1 cellular context compared by ENCODE assay signal in the genomic region with DNA sequence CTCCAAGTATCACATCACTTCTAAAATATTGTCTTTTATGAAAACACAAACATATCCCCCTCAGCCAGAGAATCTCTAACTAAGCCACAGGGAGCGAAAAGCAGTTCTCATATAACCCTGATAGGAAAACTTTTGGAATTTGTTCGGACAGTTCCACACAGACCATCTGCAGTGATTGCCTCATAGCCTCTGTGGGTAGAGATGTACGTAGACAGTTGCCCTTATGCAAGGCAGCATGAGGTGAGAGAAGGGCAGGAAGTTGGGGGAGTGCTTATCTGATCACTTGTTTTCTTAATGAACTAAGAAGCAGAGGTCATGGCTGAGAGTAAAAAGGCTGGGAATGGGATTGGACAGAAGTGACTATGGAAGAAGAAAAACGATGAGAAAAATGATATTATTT.
TF ChIP-seq lines count a peak whose summit lies in the region.

No MANE protein-coding gene starts in this region.

TF ChIP-seq in HepG2, 621 proteins besides CTCF, POLR2A, EP300 and RAD21 (continued from another document and continues in another):
- TF ChIP-seq, protein P1, sequence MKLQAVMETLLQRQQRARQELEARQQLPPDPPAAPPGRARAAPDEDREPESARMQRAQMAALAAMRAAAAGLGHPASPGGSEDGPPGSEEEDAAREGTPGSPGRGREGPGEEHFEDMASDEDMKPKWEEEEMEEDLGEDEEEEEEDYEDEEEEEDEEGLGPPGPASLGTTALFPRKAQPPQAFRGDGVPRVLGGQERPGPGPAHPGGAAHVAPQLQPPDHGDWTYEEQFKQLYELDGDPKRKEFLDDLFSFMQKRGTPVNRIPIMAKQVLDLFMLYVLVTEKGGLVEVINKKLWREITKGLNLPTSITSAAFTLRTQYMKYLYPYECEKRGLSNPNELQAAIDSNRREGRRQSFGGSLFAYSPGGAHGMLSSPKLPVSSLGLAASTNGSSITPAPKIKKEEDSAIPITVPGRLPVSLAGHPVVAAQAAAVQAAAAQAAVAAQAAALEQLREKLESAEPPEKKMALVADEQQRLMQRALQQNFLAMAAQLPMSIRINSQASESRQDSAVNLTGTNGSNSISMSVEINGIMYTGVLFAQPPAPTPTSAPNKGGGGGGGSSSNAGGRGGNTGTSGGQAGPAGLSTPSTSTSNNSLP (IDR thresholded peaks at IDR 0.05; ENCODE audit: low read depth, low read length) = peak; percentile 82; the same call in 1 of the 2 replicates
- TF ChIP-seq ZNF251 (CRISPR knock-in tag; IDR thresholded peaks at IDR 0.05) = no peak
- TF ChIP-seq, protein P2, sequence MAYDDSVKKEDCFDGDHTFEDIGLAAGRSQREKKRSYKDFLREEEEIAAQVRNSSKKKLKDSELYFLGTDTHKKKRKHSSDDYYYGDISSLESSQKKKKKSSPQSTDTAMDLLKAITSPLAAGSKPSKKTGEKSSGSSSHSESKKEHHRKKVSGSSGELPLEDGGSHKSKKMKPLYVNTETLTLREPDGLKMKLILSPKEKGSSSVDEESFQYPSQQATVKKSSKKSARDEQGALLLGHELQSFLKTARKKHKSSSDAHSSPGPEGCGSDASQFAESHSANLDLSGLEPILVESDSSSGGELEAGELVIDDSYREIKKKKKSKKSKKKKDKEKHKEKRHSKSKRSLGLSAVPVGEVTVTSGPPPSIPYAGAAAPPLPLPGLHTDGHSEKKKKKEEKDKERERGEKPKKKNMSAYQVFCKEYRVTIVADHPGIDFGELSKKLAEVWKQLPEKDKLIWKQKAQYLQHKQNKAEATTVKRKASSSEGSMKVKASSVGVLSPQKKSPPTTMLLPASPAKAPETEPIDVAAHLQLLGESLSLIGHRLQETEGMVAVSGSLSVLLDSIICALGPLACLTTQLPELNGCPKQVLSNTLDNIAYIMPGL (CRISPR knock-in tag; IDR thresholded peaks at IDR 0.05; ENCODE audit: borderline replicate concordance in 1 of 2, low read depth in 1 of 2) = peak; percentile 60 to 70; a peak in 2 of 4 replicates
- no peak for TF ChIP-seq ZNF616 (CRISPR knock-in tag; IDR thresholded peaks at IDR 0.05; ENCODE audit: low read depth)
- TF ChIP-seq MAFF (IDR thresholded peaks at IDR 0.05; ENCODE audit: low read depth, low read length) = no peak
- no peak for TF ChIP-seq ZNF550 (CRISPR knock-in tag; IDR thresholded peaks at IDR 0.05; ENCODE audit: borderline replicate concordance)
- TF ChIP-seq, protein P3, sequence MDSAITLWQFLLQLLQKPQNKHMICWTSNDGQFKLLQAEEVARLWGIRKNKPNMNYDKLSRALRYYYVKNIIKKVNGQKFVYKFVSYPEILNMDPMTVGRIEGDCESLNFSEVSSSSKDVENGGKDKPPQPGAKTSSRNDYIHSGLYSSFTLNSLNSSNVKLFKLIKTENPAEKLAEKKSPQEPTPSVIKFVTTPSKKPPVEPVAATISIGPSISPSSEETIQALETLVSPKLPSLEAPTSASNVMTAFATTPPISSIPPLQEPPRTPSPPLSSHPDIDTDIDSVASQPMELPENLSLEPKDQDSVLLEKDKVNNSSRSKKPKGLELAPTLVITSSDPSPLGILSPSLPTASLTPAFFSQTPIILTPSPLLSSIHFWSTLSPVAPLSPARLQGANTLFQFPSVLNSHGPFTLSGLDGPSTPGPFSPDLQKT (CRISPR knock-in tag; IDR thresholded peaks at IDR 0.05; ENCODE audit: borderline replicate concordance) = no peak
- no peak for TF ChIP-seq HNRNPLL (IDR thresholded peaks at IDR 0.05; ENCODE audit: low read depth, low read length, poor library complexity, severe bottlenecking)
- no peak for TF ChIP-seq ZFP82 (CRISPR knock-in tag; IDR thresholded peaks at IDR 0.05; ENCODE audit: borderline replicate concordance)
- TF ChIP-seq, protein P4, sequence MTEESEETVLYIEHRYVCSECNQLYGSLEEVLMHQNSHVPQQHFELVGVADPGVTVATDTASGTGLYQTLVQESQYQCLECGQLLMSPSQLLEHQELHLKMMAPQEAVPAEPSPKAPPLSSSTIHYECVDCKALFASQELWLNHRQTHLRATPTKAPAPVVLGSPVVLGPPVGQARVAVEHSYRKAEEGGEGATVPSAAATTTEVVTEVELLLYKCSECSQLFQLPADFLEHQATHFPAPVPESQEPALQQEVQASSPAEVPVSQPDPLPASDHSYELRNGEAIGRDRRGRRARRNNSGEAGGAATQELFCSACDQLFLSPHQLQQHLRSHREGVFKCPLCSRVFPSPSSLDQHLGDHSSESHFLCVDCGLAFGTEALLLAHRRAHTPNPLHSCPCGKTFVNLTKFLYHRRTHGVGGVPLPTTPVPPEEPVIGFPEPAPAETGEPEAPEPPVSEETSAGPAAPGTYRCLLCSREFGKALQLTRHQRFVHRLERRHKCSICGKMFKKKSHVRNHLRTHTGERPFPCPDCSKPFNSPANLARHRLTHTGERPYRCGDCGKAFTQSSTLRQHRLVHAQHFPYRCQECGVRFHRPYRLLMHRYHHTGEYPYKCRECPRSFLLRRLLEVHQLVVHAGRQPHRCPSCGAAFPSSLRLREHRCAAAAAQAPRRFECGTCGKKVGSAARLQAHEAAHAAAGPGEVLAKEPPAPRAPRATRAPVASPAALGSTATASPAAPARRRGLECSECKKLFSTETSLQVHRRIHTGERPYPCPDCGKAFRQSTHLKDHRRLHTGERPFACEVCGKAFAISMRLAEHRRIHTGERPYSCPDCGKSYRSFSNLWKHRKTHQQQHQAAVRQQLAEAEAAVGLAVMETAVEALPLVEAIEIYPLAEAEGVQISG (CRISPR knock-in tag; IDR thresholded peaks at IDR 0.05) = peak; percentile 83; the same call in 1 of the 2 replicates
- TF ChIP-seq, protein P5, sequence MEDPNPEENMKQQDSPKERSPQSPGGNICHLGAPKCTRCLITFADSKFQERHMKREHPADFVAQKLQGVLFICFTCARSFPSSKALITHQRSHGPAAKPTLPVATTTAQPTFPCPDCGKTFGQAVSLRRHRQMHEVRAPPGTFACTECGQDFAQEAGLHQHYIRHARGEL (CRISPR knock-in tag; IDR thresholded peaks at IDR 0.05) = no peak
- peak; percentile 92 for TF ChIP-seq ARNTL (CRISPR knock-in tag; IDR thresholded peaks at IDR 0.05)
- TF ChIP-seq, protein P6, sequence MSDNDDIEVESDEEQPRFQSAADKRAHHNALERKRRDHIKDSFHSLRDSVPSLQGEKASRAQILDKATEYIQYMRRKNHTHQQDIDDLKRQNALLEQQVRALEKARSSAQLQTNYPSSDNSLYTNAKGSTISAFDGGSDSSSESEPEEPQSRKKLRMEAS (IDR thresholded peaks at IDR 0.05) = peak; percentile 91
- TF ChIP-seq REL (CRISPR knock-in tag; conservative IDR thresholded peaks at IDR 0.05) = no peak
- peak; percentile 76 for TF ChIP-seq CCAR2 (optimal IDR thresholded peaks at IDR 0.05; ENCODE audit: low read depth, low read length)
- TF ChIP-seq, protein P7, sequence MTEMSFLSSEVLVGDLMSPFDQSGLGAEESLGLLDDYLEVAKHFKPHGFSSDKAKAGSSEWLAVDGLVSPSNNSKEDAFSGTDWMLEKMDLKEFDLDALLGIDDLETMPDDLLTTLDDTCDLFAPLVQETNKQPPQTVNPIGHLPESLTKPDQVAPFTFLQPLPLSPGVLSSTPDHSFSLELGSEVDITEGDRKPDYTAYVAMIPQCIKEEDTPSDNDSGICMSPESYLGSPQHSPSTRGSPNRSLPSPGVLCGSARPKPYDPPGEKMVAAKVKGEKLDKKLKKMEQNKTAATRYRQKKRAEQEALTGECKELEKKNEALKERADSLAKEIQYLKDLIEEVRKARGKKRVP (CRISPR knock-in tag; IDR thresholded peaks at IDR 0.05) = peak in 1 of 2 experiments; percentile 96; a peak in 2 of 4 replicates
- no peak for TF ChIP-seq TAF15 (IDR thresholded peaks at IDR 0.05; ENCODE audit: low read depth, low read length, poor library complexity, severe bottlenecking)
- TF ChIP-seq, protein P8, sequence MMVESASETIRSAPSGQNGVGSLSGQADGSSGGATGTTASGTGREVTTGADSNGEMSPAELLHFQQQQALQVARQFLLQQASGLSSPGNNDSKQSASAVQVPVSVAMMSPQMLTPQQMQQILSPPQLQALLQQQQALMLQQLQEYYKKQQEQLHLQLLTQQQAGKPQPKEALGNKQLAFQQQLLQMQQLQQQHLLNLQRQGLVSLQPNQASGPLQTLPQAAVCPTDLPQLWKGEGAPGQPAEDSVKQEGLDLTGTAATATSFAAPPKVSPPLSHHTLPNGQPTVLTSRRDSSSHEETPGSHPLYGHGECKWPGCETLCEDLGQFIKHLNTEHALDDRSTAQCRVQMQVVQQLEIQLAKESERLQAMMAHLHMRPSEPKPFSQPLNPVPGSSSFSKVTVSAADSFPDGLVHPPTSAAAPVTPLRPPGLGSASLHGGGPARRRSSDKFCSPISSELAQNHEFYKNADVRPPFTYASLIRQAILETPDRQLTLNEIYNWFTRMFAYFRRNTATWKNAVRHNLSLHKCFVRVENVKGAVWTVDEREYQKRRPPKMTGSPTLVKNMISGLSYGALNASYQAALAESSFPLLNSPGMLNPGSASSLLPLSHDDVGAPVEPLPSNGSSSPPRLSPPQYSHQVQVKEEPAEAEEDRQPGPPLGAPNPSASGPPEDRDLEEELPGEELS (CRISPR knock-in tag; IDR thresholded peaks at IDR 0.05) = peak; percentile 98
- TF ChIP-seq KDM3A (CRISPR knock-in tag; IDR thresholded peaks at IDR 0.05; ENCODE audit: low read depth) = peak; percentile 90; the same call in 1 of the 2 replicates
- no peak for TF ChIP-seq IRX3 (CRISPR knock-in tag; IDR thresholded peaks at IDR 0.05; ENCODE audit: borderline replicate concordance, low read depth)
- no peak for TF ChIP-seq RORA (CRISPR knock-in tag; IDR thresholded peaks at IDR 0.05)
- peak; percentile 91 for TF ChIP-seq CREM (IDR thresholded peaks at IDR 0.05)
- TF ChIP-seq CREM (CRISPR knock-in tag; IDR thresholded peaks at IDR 0.05) = no peak
- TF ChIP-seq, protein P9, sequence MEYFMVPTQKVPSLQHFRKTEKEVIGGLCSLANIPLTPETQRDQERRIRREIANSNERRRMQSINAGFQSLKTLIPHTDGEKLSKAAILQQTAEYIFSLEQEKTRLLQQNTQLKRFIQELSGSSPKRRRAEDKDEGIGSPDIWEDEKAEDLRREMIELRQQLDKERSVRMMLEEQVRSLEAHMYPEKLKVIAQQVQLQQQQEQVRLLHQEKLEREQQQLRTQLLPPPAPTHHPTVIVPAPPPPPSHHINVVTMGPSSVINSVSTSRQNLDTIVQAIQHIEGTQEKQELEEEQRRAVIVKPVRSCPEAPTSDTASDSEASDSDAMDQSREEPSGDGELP (IDR thresholded peaks at IDR 0.05; ENCODE audit: borderline replicate concordance, low read depth) = peak; percentile 83; the same call in 1 of the 2 replicates
- peak; percentile 92 for TF ChIP-seq ZMYM3 (CRISPR knock-in tag; IDR thresholded peaks at IDR 0.05)
- TF ChIP-seq HOXA3 (CRISPR knock-in tag; IDR thresholded peaks at IDR 0.05) = peak; percentile 98
- no peak for TF ChIP-seq ZNF232 (CRISPR knock-in tag; IDR thresholded peaks at IDR 0.05; ENCODE audit: borderline replicate concordance)
- TF ChIP-seq, protein P10, sequence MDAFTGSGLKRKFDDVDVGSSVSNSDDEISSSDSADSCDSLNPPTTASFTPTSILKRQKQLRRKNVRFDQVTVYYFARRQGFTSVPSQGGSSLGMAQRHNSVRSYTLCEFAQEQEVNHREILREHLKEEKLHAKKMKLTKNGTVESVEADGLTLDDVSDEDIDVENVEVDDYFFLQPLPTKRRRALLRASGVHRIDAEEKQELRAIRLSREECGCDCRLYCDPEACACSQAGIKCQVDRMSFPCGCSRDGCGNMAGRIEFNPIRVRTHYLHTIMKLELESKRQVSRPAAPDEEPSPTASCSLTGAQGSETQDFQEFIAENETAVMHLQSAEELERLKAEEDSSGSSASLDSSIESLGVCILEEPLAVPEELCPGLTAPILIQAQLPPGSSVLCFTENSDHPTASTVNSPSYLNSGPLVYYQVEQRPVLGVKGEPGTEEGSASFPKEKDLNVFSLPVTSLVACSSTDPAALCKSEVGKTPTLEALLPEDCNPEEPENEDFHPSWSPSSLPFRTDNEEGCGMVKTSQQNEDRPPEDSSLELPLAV (CRISPR knock-in tag; conservative IDR thresholded peaks at IDR 0.05; ENCODE audit: low read depth) = no peak
- TF ChIP-seq, protein P11, sequence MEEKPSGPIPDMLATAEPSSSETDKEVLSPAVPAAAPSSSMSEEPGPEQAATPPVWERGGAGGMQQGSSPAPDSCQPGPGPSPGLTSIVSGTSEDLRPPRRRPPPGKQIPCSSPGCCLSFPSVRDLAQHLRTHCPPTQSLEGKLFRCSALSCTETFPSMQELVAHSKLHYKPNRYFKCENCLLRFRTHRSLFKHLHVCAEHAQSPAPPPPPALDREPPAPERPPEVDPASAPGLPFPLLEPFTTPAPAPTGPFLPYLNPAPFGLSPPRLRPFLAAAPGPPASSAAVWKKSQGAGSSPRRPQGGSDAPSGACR (CRISPR knock-in tag; IDR thresholded peaks at IDR 0.05) = peak; percentile 69; the same call in 1 of the 2 replicates
- TF ChIP-seq, protein P12, sequence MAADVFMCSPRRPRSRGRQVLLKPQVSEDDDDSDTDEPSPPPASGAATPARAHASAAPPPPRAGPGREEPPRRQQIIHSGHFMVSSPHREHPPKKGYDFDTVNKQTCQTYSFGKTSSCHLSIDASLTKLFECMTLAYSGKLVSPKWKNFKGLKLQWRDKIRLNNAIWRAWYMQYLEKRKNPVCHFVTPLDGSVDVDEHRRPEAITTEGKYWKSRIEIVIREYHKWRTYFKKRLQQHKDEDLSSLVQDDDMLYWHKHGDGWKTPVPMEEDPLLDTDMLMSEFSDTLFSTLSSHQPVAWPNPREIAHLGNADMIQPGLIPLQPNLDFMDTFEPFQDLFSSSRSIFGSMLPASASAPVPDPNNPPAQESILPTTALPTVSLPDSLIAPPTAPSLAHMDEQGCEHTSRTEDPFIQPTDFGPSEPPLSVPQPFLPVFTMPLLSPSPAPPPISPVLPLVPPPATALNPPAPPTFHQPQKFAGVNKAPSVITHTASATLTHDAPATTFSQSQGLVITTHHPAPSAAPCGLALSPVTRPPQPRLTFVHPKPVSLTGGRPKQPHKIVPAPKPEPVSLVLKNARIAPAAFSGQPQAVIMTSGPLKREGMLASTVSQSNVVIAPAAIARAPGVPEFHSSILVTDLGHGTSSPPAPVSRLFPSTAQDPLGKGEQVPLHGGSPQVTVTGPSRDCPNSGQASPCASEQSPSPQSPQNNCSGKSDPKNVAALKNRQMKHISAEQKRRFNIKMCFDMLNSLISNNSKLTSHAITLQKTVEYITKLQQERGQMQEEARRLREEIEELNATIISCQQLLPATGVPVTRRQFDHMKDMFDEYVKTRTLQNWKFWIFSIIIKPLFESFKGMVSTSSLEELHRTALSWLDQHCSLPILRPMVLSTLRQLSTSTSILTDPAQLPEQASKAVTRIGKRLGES (CRISPR knock-in tag; IDR thresholded peaks at IDR 0.05; ENCODE audit: borderline replicate concordance) = no peak
- no peak for TF ChIP-seq ZNF547 (CRISPR knock-in tag; IDR thresholded peaks at IDR 0.05)
- no peak for TF ChIP-seq ZNF7 (CRISPR knock-in tag; IDR thresholded peaks at IDR 0.05)
- TF ChIP-seq, protein P13, sequence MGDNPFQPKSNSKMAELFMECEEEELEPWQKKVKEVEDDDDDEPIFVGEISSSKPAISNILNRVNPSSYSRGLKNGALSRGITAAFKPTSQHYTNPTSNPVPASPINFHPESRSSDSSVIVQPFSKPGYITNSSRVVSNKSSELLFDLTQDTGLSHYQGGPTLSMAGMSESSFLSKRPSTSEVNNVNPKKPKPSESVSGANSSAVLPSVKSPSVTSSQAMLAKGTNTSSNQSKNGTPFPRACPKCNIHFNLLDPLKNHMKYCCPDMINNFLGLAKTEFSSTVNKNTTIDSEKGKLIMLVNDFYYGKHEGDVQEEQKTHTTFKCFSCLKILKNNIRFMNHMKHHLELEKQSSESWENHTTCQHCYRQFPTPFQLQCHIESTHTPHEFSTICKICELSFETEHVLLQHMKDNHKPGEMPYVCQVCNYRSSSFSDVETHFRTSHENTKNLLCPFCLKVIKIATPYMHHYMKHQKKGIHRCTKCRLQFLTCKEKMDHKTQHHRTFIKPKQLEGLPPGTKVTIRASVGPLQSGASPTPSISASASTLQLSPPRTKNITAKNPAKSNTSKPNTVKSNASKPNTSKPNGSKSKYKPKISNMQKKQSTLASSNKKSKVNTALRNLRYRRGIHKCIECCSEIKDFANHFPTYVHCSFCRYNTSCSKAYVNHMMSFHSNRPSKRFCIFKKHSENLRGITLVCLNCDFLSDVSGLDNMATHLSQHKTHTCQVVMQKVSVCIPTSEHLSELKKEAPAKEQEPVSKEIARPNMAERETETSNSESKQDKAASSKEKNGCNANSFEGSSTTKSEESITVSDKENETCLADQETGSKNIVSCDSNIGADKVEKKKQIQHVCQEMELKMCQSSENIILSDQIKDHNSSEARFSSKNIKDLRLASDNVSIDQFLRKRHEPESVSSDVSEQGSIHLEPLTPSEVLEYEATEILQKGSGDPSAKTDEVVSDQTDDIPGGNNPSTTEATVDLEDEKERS (CRISPR knock-in tag; IDR thresholded peaks at IDR 0.05) = peak; percentile 77
